In genomic region chr11:810040-810567, GRCh38 we compare ENCODE assay signal across 8 cellular contexts. TPM values are rescaled to one million over a fixed set of nuclear protein-coding genes. Genes with fewer than 3 reads are reported as not detected.
DNase-seq lines count a peak whose midpoint lies in the region; ATAC-seq and TF ChIP-seq lines count a peak whose summit lies in the region.

No MANE protein-coding gene starts in this region.

- H3K9me2 ChIP-seq in PC-9 (ENCODE audit: insufficient read depth) = no peaks in the 10 kb centered on the region

- H4K20me1 ChIP-seq in PC-9 (ENCODE audit: insufficient read depth) = peaks cover 12% of the 10 kb centered on the region

- CTCF ChIA-PET in PC-9 (lab: Charles Lee) = no interaction called here

- H3K27me3 ChIP-seq in PC-9 (ENCODE audit: insufficient read depth, low read depth) (no peaks in the 10 kb centered on the region), esophagus (ENCODE audit: control insufficient read depth in 1 of 2, insufficient read depth in 2 of 2, low read length in 2 of 2) (no peaks in the 10 kb centered on the region)

- H3K4me1 ChIP-seq in PC-9 (replicated peaks; ENCODE audit: insufficient read depth) (peaks cover 9% of the 10 kb centered on the region; the same call in 1 of the 2 replicates), esophagus (ENCODE audit: control insufficient read depth in 2 of 2, insufficient read depth in 2 of 2, low read length in 1 of 2) (peaks cover 0 to 11% of the 10 kb centered on the region in 2 donors)

- H3K36me3 ChIP-seq in PC-9 (ENCODE audit: low read depth) (peaks cover 13% of the 10 kb centered on the region), esophagus (ENCODE audit: control insufficient read depth in 2 of 2, insufficient read depth in 2 of 2, low read length in 1 of 2) (peaks cover 9 to 25% of the 10 kb centered on the region in 2 donors)

- WGBS in esophagus, 2 donors = 0 to 1% methylated on average over 36 to 55 of the region's 55 CpGs

- intact Hi-C loops in PC-9 (cut with micrococcal nuclease; ENCODE audit: unreplicated experiment) (no loop called here), posterior vena cava (cut with DNase I) (no loop called here)

- H3K9me3 ChIP-seq in PC-9 (ENCODE audit: insufficient read depth, low read depth) = no peaks in the 10 kb centered on the region
- no peaks in the 10 kb centered on the region for H3K9me3 ChIP-seq in esophagus (ENCODE audit: control insufficient read depth in 2 of 2, insufficient read depth in 1 of 2, low read depth in 1 of 2, low read length in 1 of 2)

- H3K4me3 ChIP-seq in PC-9 (peak overlapping the region; percentile 85), esophagus (ENCODE audit: low read depth in 1 of 2, low read length in 2 of 2) (peak overlapping the region; percentile 87 to 97)

- no peak for ATAC-seq in HG02840 (IDR thresholded peaks at IDR 0.05; ENCODE audit: low FRiP score, unreplicated experiment)

- peaks cover 38% of the 10 kb centered on the region; the same call in 1 of the 2 replicates for H3F3A ChIP-seq in PC-9 (ENCODE audit: insufficient read depth, low read depth)

- POLR2A ChIA-PET in PC-9 (lab: Charles Lee; ENCODE audit: unreplicated experiment) = interaction anchor here (0.7 kb wide), 1 partner anchor 84 kb away, joined by 3 read pairs; no protein-coding TSS in a partner anchor

- H3K27ac ChIP-seq in PC-9 (peak overlapping the region; percentile 89), esophagus (ENCODE audit: low read depth in 2 of 2, low read length in 1 of 2) (peak overlapping the region; percentile 81 to 92)

- BruUV-seq in PC-9 (replicated peaks; lab: Mats Ljungman, UMichigan) = no TSS peak

- no peak overlapping the region for H2AFZ ChIP-seq in PC-9

- DNase-seq in NCI-H146 (lab: John Stamatoyannopoulos, UW) (peak; percentile 31), NCI-H146 treated with DMSO at 0.1 percent for 48 hours (lab: John Stamatoyannopoulos, UW; ENCODE audit: unreplicated experiment) (no peak), PC-9 (peak in 1 of 2 experiments; percentile 28), posterior vena cava (ENCODE audit: low spot score) (peak; percentile 81), NCI-H1105 treated with DMSO at 0.1 percent for 48 hours (lab: John Stamatoyannopoulos, UW) (no peak), NOMO-1 (lab: John Stamatoyannopoulos, UW; ENCODE audit: unreplicated experiment in 2 of 2) (no peak)

- TF ChIP-seq CTCF in PC-9 (conservative IDR thresholded peaks at IDR 0.05) = no peak

- H3K79me2 ChIP-seq in PC-9 (ENCODE audit: low read depth) = peaks cover 41% of the 10 kb centered on the region

- H3K4me2 ChIP-seq in PC-9 = peak overlapping the region; percentile 86

RNA-seq across cellular contexts. Expression of gene RPLP2, which starts 0.3 kb away (rescaled TPM):
- 1,270 and 1,465 TPM in 2 replicates for total RNA-seq in PC-9 (2021)
- 1,000 to 10,000 TPM; 1,061 to 1,474 TPM for polyA plus RNA-seq in esophagus
- total RNA-seq in posterior vena cava = 1,000 to 10,000 TPM; 1,286 to 1,386 TPM

RNA-seq across cellular contexts. Expression of gene PIDD1, which starts 5.1 kb away (rescaled TPM):
- 16.7 and 24.3 TPM in 2 replicates for total RNA-seq in PC-9 (2021)
- polyA plus RNA-seq in esophagus = 10 to 100 TPM; 11.3 to 27.8 TPM
- 1 to 10 TPM; 6.0 to 6.5 TPM for total RNA-seq in posterior vena cava

RNA-seq across cellular contexts. Expression of gene PNPLA2, which starts 8.6 kb away (rescaled TPM):
- total RNA-seq in PC-9 (2021) (137 and 142 TPM in 2 replicates), posterior vena cava (10 to 100 TPM; 80.7 to 85.5 TPM)
- polyA plus RNA-seq in esophagus = 10 to 100 TPM; 51.7 to 53.2 TPM

RNA-seq across cellular contexts. Expression of gene SLC25A22, which starts 12.0 kb away (rescaled TPM):
- 24.6 and 25.8 TPM in 2 replicates for total RNA-seq in PC-9 (2021)
- polyA plus RNA-seq in esophagus = 10 to 100 TPM; 10.2 TPM
- total RNA-seq in posterior vena cava = 10 to 100 TPM; 10.6 to 11.2 TPM

RNA-seq across cellular contexts. Expression of gene CRACR2B, which starts 17.6 kb away (rescaled TPM):
- 17.5 and 21.2 TPM in 2 replicates for total RNA-seq in PC-9 (2021)
- polyA plus RNA-seq in esophagus = 1 to 10 TPM; 3.2 to 5.3 TPM
- total RNA-seq in posterior vena cava = 1 to 10 TPM; 3.5 to 4.3 TPM

Comparison
In these comparisons a context has a peak if more than half of its experiments do, and no peak if none do; other contexts are left out.
1. DNase-seq: peak in NCI-H146 (single experiment) and posterior vena cava (single experiment); none in NCI-H146 treated with DMSO at 0.1 percent for 48 hours (single experiment), NCI-H1105 treated with DMSO at 0.1 percent for 48 hours (single experiment) and NOMO-1 (0 of 2).